Comparison of ENCODE assay signal across 14 cellular contexts in genomic region chr1:226784081-226785049, GRCh38. TPM values are rescaled to one million over a fixed set of nuclear protein-coding genes. Genes with fewer than 3 reads are reported as not detected.
DNase-seq lines count a peak whose midpoint lies in the region; ATAC-seq, FAIRE-seq and TF ChIP-seq lines count a peak whose summit lies in the region.
"Had no signal": no experiment of that assay in that cellular context is flagged by ENCODE, and none has a peak within 500 bp of the region (broad histone marks: within the 10 kb centered on the region; RNA-seq: fewer than 3 reads in every experiment).

No MANE protein-coding gene starts in this region.

- no peak for TF ChIP-seq RAD21 in GM12878 (IDR thresholded peaks at IDR 0.05; ENCODE audit: insufficient read depth, low read depth, low read length)

- BruUV-seq in GM12878 (replicated peaks; lab: Mats Ljungman, UMichigan): no TSS peak

- H3K9ac ChIP-seq in GM12878 (ENCODE audit: control insufficient read depth, insufficient read depth, low read length): no peak overlapping the region

- no peaks in the 10 kb centered on the region for H3K79me2 ChIP-seq in GM12878 (ENCODE audit: control insufficient read depth, insufficient read depth, low read length)

- POLR2A ChIA-PET in GM12878 (lab: Charles Lee): interaction anchor here (0.7 kb wide), 1 partner anchor 36 kb away, joined by 3 read pairs; no protein-coding TSS in a partner anchor

- TF ChIP-seq EP300 in GM12878 (IDR thresholded peaks at IDR 0.05; ENCODE audit: borderline replicate concordance in 1 of 2, control insufficient read depth in 1 of 2, low read depth in 2 of 2, low read length in 2 of 2): no peak

- H3K4me2 ChIP-seq in GM12878 (ENCODE audit: control insufficient read depth, insufficient read depth): no peak overlapping the region

- in situ Hi-C loops in GM12878 (cut with MboI): no loop called here

- H4K20me1 ChIP-seq in GM12878 (ENCODE audit: control insufficient read depth, insufficient read depth): no peaks in the 10 kb centered on the region

- peak; percentile 6; the same call in 1 of the 3 replicates for ATAC-seq in GM12878
- no peak for ATAC-seq in HG03521 (IDR thresholded peaks at IDR 0.05; ENCODE audit: unreplicated experiment)

- H3K9me3 ChIP-seq in GM12878 (replicated peaks; ENCODE audit: control insufficient read depth, insufficient read depth, low read length): no peaks in the 10 kb centered on the region

- no peaks in the 10 kb centered on the region for H3K36me3 ChIP-seq in GM12878 (ENCODE audit: control insufficient read depth in 2 of 2, insufficient read depth in 2 of 2, low read length in 1 of 2)

- SMC1A ChIA-PET in GM12878 (lab: Charles Lee; ENCODE audit: uncharacterized antibody, unreplicated experiment): interaction anchor here (1.0 to 2.3 kb wide), 2 partner anchors 9 to 41 kb away, joined by 3 to 9 read pairs; no protein-coding TSS in a partner anchor

- intact Hi-C loops in GM12878 (cut with micrococcal nuclease; ENCODE audit: unreplicated experiment): no loop called here

- H2AFZ ChIP-seq in GM12878 (ENCODE audit: control insufficient read depth, low read depth, low read length): no peak overlapping the region

- no peak overlapping the region for H3K4me3 ChIP-seq in GM12878
- H3K4me3 ChIP-seq: lung had no signal

- TF ChIP-seq CTCF in GM12878 (IDR thresholded peaks at IDR 0.05 in 2 of 3, conservative IDR thresholded peaks at IDR 0.05 in 1 of 3; ENCODE audit: control insufficient read depth in 2 of 3, extremely low read depth in 1 of 3, insufficient read depth in 1 of 3, low read depth in 3 of 3, low read length in 3 of 3): no peak

- H3K27ac ChIP-seq in GM12878 (ENCODE audit: control insufficient read depth, insufficient read depth): no peak overlapping the region
- H3K27ac ChIP-seq in temporal lobe (ENCODE audit: low read depth, low read length): peak overlapping the region; percentile 77
- H3K27ac ChIP-seq: VCaP had no signal

- WGBS in GM12878 (ENCODE audit: insufficient coverage, insufficient replicate concordance, low lambda C conversion rate, missing lambda C conversion rate): 84% methylated on average over 19 of the region's 19 CpGs

- no peak for TF ChIP-seq POLR2A in GM12878 (IDR thresholded peaks at IDR 0.05; ENCODE audit: low read depth, low read length)

- H3K27me3 ChIP-seq in GM12878 (replicated peaks in 1 of 2; ENCODE audit: control insufficient read depth in 2 of 2, insufficient read depth in 2 of 2, low read length in 1 of 2): no peaks in the 10 kb centered on the region

- H3K4me1 ChIP-seq in GM12878 (ENCODE audit: control insufficient read depth, insufficient read depth, low read length): peaks cover 33% of the 10 kb centered on the region

- RAD21 ChIA-PET in GM12878 (lab: Charles Lee; ENCODE audit: unreplicated experiment): no interaction called here

- FAIRE-seq in GM12878 (lab: Jason Lieb, UNC) (no peak), GM19239 (lab: Jason Lieb, UNC) (no peak)
- FAIRE-seq: A204.1 had no signal

- CTCF ChIA-PET in GM12878 (lab: Yijun Ruan, JAX): interaction anchor here (0.6 kb wide), 1 partner anchor 158 kb away, joined by 3 read pairs; no protein-coding TSS in a partner anchor

- DNase-seq in NCI-H2107 treated with DMSO at 0.1 percent for 48 hours (lab: John Stamatoyannopoulos, UW; ENCODE audit: unreplicated experiment) (peak; percentile 30), NCI-H2107 (lab: John Stamatoyannopoulos, UW) (no peak), GM12878 (ENCODE audit: low read depth, low spot score) (no peak), lung microvascular endothelial cell (ENCODE audit: low read depth in 2 of 2) (peak; percentile 90 to 94), GM19239 (ENCODE audit: insufficient read length, low spot score) (no peak), activated gamma-delta T cell (lab: John Stamatoyannopoulos, UW) (no peak)
- DNase-seq: activated T-cell treated with anti-CD3 and anti-CD28 coated beads for 4 hours, DMS79 treated with DMSO at 0.1 percent for 48 hours, NCI-H1436 had no signal

TF ChIP-seq in GM12878, 131 proteins besides CTCF, POLR2A, EP300 and RAD21 (continues in another document):
- no peak for TF ChIP-seq CEBPZ (IDR thresholded peaks at IDR 0.05; ENCODE audit: low read depth, low read length)
- TF ChIP-seq PAX8 (IDR thresholded peaks at IDR 0.05): no peak
- no peak for TF ChIP-seq SMC3 (IDR thresholded peaks at IDR 0.05; ENCODE audit: borderline replicate concordance, low read length)
- no peak for TF ChIP-seq FOXM1 (IDR thresholded peaks at IDR 0.05; ENCODE audit: low read depth, low read length)
- TF ChIP-seq BCLAF1 (IDR thresholded peaks at IDR 0.05): no peak
- TF ChIP-seq TBL1XR1 (IDR thresholded peaks at IDR 0.05; ENCODE audit: low read depth, low read length): no peak
- no peak for TF ChIP-seq NBN (IDR thresholded peaks at IDR 0.05)
- no peak for TF ChIP-seq RB1 (IDR thresholded peaks at IDR 0.05; ENCODE audit: borderline replicate concordance)
- TF ChIP-seq JUNB (IDR thresholded peaks at IDR 0.05): no peak
- no peak for TF ChIP-seq PBX3 (IDR thresholded peaks at IDR 0.05; ENCODE audit: insufficient replicate concordance, low read depth, low read length)

RNA-seq across cellular contexts. Expression of gene ITPKB, which starts 45.3 kb away (rescaled TPM):
- 128 and 140 TPM in 2 replicates for total RNA-seq in GM12878 (2013; cell fraction: nucleolus; rRNA removed)
- total RNA-seq in GM12878 (2014; rRNA removed): 16.5 and 17.5 TPM in 2 replicates
- total RNA-seq in GM12878 (2014; rRNA removed; fragmentation: Illumina TruSeq; extraction: Trizol): 14.2 and 14.6 TPM in 2 replicates
- 34.4 and 38.7 TPM in 2 replicates for total RNA-seq in GM12878 (2021)
- polyA plus RNA-seq in GM12878 (2011; ENCODE audit: low read depth): 4.5 TPM
- 8.8 and 11.6 TPM in 2 replicates for polyA plus RNA-seq in GM12878 (2011; rRNA removed)
- 12.4 and 12.8 TPM in 2 replicates for polyA plus RNA-seq in GM12878 (2011; cell fraction: cytosol; rRNA removed)
- polyA plus RNA-seq in GM12878 (2011; cell fraction: nucleus; rRNA removed): 20.1 and 27.3 TPM in 2 replicates
- 10.6 and 14.4 TPM in 2 replicates for polyA plus RNA-seq in GM12878 (2012)
- 8.8 and 14.7 TPM in 2 replicates for polyA plus RNA-seq in GM12878 (2014; fragmentation: Illumina TruSeq; extraction: Trizol)
- polyA plus RNA-seq in GM12878 (2014; fragmentation: Nextera tagmentation; extraction: Ambion mirVana): 1 to 10 TPM; 1.3 TPM
- 20.3 and 20.9 TPM in 2 replicates for polyA plus RNA-seq in GM12878 (2014; rRNA removed)
- 1 to 10 TPM; 2.2 to 5.2 TPM for polyA plus RNA-seq in GM12878 (2016; fragmentation: Nextera tagmentation; extraction: Ambion mirVana)
- polyA minus RNA-seq in GM12878 (2011; rRNA and poly(A)+ RNA removed): 18.1 and 33.2 TPM in 2 replicates
- 11.4 and 12.6 TPM in 2 replicates for polyA minus RNA-seq in GM12878 (2011; cell fraction: cytosol; rRNA and poly(A)+ RNA removed)
- 28.3 and 47.7 TPM in 2 replicates for polyA minus RNA-seq in GM12878 (2011; cell fraction: nucleus; rRNA and poly(A)+ RNA removed)
- total RNA-seq in lung microvascular endothelial cell: 18.7 and 19.4 TPM in 2 replicates
- 6.1 TPM for total RNA-seq in temporal lobe

Comparison
In these comparisons a context has a peak if more than half of its experiments do, and no peak if none do; other contexts are left out.
1. DNase-seq: peak in NCI-H2107 treated with DMSO at 0.1 percent for 48 hours (single experiment) and lung microvascular endothelial cell (2 of 2); none in NCI-H2107 (single experiment), GM12878 (single experiment), GM19239 (single experiment) and activated gamma-delta T cell (single experiment).